ENCODE assay signal across 8 cellular contexts in genomic region chr15:98344591-98344990, GRCh38.
"Had no signal": no experiment of that assay in that cellular context is flagged by ENCODE, and none has a peak within 500 bp of the region (broad histone marks: within the 10 kb centered on the region; RNA-seq: fewer than 3 reads in every experiment).

No MANE protein-coding gene starts in this region.

- H3K27ac ChIP-seq: HL-60, KMS-11 had no signal

- H3K4me3 ChIP-seq: K562 had no signal

- DNase-seq: IMR-90, KBM-7, KG1 had no signal

- FAIRE-seq: HepG2, HTR-8/SVneo, K562 had no signal

- ATAC-seq: HepG2, K562 had no signal

- H3K9ac ChIP-seq: KMS-11 had no signal

- H3K4me2 ChIP-seq: KMS-11 had no signal
